Comparison of ENCODE assay signal across 19 cellular contexts in genomic region chrX:65874110-65874509, GRCh38.
"Had no signal": no experiment of that assay in that cellular context is flagged by ENCODE, and none has a peak within 500 bp of the region (broad histone marks: within the 10 kb centered on the region; RNA-seq: fewer than 3 reads in every experiment).

No MANE protein-coding gene starts in this region.

- H3K36me3 ChIP-seq: colonic mucosa, gastroesophageal sphincter, right atrium auricular region, tibial nerve had no signal

- H3K4me3 ChIP-seq: colonic mucosa, dorsolateral prefrontal cortex, gastroesophageal sphincter, hepatocyte, right atrium auricular region, smooth muscle cell, tibial nerve had no signal

- H3K79me2 ChIP-seq: hepatocyte had no signal

- H3K27me3 Mint-ChIP-seq: activated CD4-positive, alpha-beta T cell treated with anti-CD3 and anti-CD28 coated beads for 36 hours; naive thymus-derived CD8-positive, alpha-beta T cell had no signal

- ATAC-seq: activated CD4-positive, alpha-beta T cell treated with anti-CD3 and anti-CD28 coated beads for 36 hours; activated T-cell treated with anti-CD3 and anti-CD28 coated beads, Interleukin-2, amount 50 U/mL, for 72 hours; gastroesophageal sphincter; naive thymus-derived CD8-positive, alpha-beta T cell had no signal

- DNase-seq: activated CD4-positive, alpha-beta T cell treated with anti-CD3 and anti-CD28 coated beads for 36 hours; activated CD4-positive, alpha-beta T cell treated with anti-CD3 and anti-CD28 coated beads, Interleukin-2, amount 50 U/mL, for 4 hours; activated CD4-positive, CD25-positive, alpha-beta regulatory T cell; activated naive CD4-positive, alpha-beta T cell treated with anti-CD3 and anti-CD28 coated beads, Interleukin-2, amount 50 U/mL, for 16 hours; activated T-cell treated with anti-CD3 and anti-CD28 coated beads for 4 hours; activated T-cell treated with anti-CD3 and anti-CD28 coated beads, Interleukin-2, amount 50 U/mL, for 72 hours; colonic mucosa; dorsolateral prefrontal cortex; effector memory CD4-positive, alpha-beta T cell; naive thymus-derived CD8-positive, alpha-beta T cell; stimulated activated CD4-positive, alpha-beta T cell treated with anti-CD3 and anti-CD28 coated beads, Interleukin-15, amount 100 ng/mL, for 24 hours; stimulated activated CD4-positive, alpha-beta T cell treated with anti-CD3 and anti-CD28 coated beads, Interleukin-2, amount 100 ng/mL, for 24 hours; stimulated activated naive CD4-positive, alpha-beta T cell treated with Interleukin-2 at 50 U/mL for 16 hours; T-helper 1 cell had no signal

- H3K27ac ChIP-seq: colonic mucosa, dorsolateral prefrontal cortex, gastroesophageal sphincter, hepatocyte, right atrium auricular region, tibial nerve had no signal

- H3K4me3 Mint-ChIP-seq: activated CD4-positive, alpha-beta T cell treated with anti-CD3 and anti-CD28 coated beads for 36 hours; activated T-cell treated with anti-CD3 and anti-CD28 coated beads, Interleukin-2, amount 50 U/mL, for 72 hours had no signal

- H3K9me3 Mint-ChIP-seq: activated T-cell treated with anti-CD3 and anti-CD28 coated beads, Interleukin-2, amount 50 U/mL, for 72 hours had no signal

- H3K4me2 ChIP-seq: hepatocyte, smooth muscle cell had no signal

- H3K4me1 ChIP-seq: colonic mucosa, gastroesophageal sphincter, right atrium auricular region, tibial nerve had no signal

- H3K27me3 ChIP-seq: colonic mucosa, gastroesophageal sphincter, hepatocyte, right atrium auricular region had no signal

- H3K27ac Mint-ChIP-seq: activated CD4-positive, alpha-beta T cell treated with anti-CD3 and anti-CD28 coated beads for 36 hours; activated T-cell treated with anti-CD3 and anti-CD28 coated beads, Interleukin-2, amount 50 U/mL, for 72 hours had no signal
